ENCODE assay signal across 9 cellular contexts in genomic region chrX:53639257-53639656, GRCh38.
"Had no signal": no experiment of that assay in that cellular context is flagged by ENCODE, and none has a peak within 500 bp of the region (broad histone marks: within the 10 kb centered on the region; RNA-seq: fewer than 3 reads in every experiment).

No MANE protein-coding gene starts in this region.

- H3K27me3 Mint-ChIP-seq: IgD-negative memory B cell had no signal

- H3K4me3 Mint-ChIP-seq: GM23338, H9, HFFc6, IgD-negative memory B cell had no signal

- H3K4me2 ChIP-seq: GM23338 had no signal

- FAIRE-seq: H1, H54, HepG2 had no signal

- H3K9me3 Mint-ChIP-seq: GM23338, HFFc6, IgD-negative memory B cell had no signal

- H3K27ac ChIP-seq: HL-60 had no signal

- DNase-seq: H9, HCEC 1CT, HFFc6 had no signal

- H3K27ac Mint-ChIP-seq: GM23338, H9, HFFc6, IgD-negative memory B cell had no signal

- H3K4me1 Mint-ChIP-seq: GM23338, H9, IgD-negative memory B cell had no signal

- ATAC-seq: GM23338, HepG2 had no signal

- H2AFZ ChIP-seq: GM23338 had no signal

- H3K4me3 ChIP-seq: GM23338 had no signal
